In genomic region chr10:119233123-119233820, GRCh38 we compare ENCODE assay signal across 12 cellular contexts. TPM values are rescaled to one million over a fixed set of nuclear protein-coding genes. Genes with fewer than 3 reads are reported as not detected.
DNase-seq lines count a peak whose midpoint lies in the region; ATAC-seq and TF ChIP-seq lines count a peak whose summit lies in the region.
"Had no signal": no experiment of that assay in that cellular context is flagged by ENCODE, and none has a peak within 500 bp of the region (broad histone marks: within the 10 kb centered on the region; RNA-seq: fewer than 3 reads in every experiment).

No MANE protein-coding gene starts in this region.

- no peak overlapping the region for H3K4me2 ChIP-seq in neural progenitor cell

- H3K9me3 ChIP-seq in neural progenitor cell (ENCODE audit: low read depth) = no peaks in the 10 kb centered on the region

- H3K27ac Mint-ChIP-seq in neural progenitor cell (peak overlapping the region; percentile 74), T-cell (peak overlapping the region in 1 of 2 donors; percentile 23)

- H3K36me3 Mint-ChIP-seq in neural progenitor cell (peaks cover 10% of the 10 kb centered on the region), T-cell (peaks cover 22% of the 10 kb centered on the region)

- H3K79me2 ChIP-seq in ACC112 (ENCODE audit: control insufficient read depth, insufficient read depth, low read length, unreplicated experiment) = no peaks in the 10 kb centered on the region
- H3K79me2 ChIP-seq in neural progenitor cell (ENCODE audit: low read depth) = no peaks in the 10 kb centered on the region

- CTCF ChIA-PET in T-cell (lab: Charles Lee) = no interaction called here

- H3K4me1 ChIP-seq in ACC112 (ENCODE audit: control insufficient read depth, insufficient read depth, low read length, unreplicated experiment) (peaks cover 31% of the 10 kb centered on the region), neural progenitor cell (peaks cover 5% of the 10 kb centered on the region)

- H3F3A ChIP-seq in neural progenitor cell (ENCODE audit: low read depth) = peaks cover 7% of the 10 kb centered on the region

- H3K4me3 Mint-ChIP-seq in neural progenitor cell = no peak overlapping the region
- no peak overlapping the region for H3K4me3 Mint-ChIP-seq in T-cell

- no peak overlapping the region for H3K4me3 ChIP-seq in ACC112 (ENCODE audit: low read depth, low read length)
- H3K4me3 ChIP-seq in neural progenitor cell = no peak overlapping the region
- H3K4me3 ChIP-seq: left lung had no signal

- H3K9ac ChIP-seq in neural progenitor cell = no peak overlapping the region

- H3K36me3 ChIP-seq in ACC112 (ENCODE audit: insufficient read depth, low read length) (no peaks in the 10 kb centered on the region), neural progenitor cell (no peaks in the 10 kb centered on the region)
- H3K36me3 ChIP-seq: left lung had no signal

- ATAC-seq in HG02610 (IDR thresholded peaks at IDR 0.05; ENCODE audit: unreplicated experiment) = peak; percentile 47
- no peak for ATAC-seq in GM21390 (IDR thresholded peaks at IDR 0.05; ENCODE audit: unreplicated experiment)
- ATAC-seq in T-cell (replicated peaks in 1 of 4) = no peak
- ATAC-seq: left lung had no signal

- H3K9me3 Mint-ChIP-seq in neural progenitor cell (peaks cover 16% of the 10 kb centered on the region), T-cell (peaks cover 3 to 7% (median 6%) of the 10 kb centered on the region in 3 donors)

- peak overlapping the region; percentile 32; the same call in 1 of the 2 replicates for H3K27ac ChIP-seq in ACC112 (ENCODE audit: low read depth, low read length)
- H3K27ac ChIP-seq in neural progenitor cell = no peak overlapping the region

- peaks cover 24% of the 10 kb centered on the region for H3K4me1 Mint-ChIP-seq in neural progenitor cell
- peaks cover 61 to 72% (median 67%) of the 10 kb centered on the region in 3 donors for H3K4me1 Mint-ChIP-seq in T-cell

- POLR2A ChIA-PET in T-cell (lab: Charles Lee) = no interaction called here

- H3K27me3 ChIP-seq in ACC112 (ENCODE audit: insufficient read depth, low read length) (no peaks in the 10 kb centered on the region), neural progenitor cell (no peaks in the 10 kb centered on the region)
- H3K27me3 ChIP-seq: left lung had no signal

- H4K20me1 ChIP-seq in neural progenitor cell (ENCODE audit: low read depth) = no peaks in the 10 kb centered on the region

- H3K27me3 Mint-ChIP-seq in neural progenitor cell (ENCODE audit: insufficient read depth, low read depth) (peaks cover 3% of the 10 kb centered on the region), T-cell (no peaks in the 10 kb centered on the region)

- peak; percentile 96 for DNase-seq in dermis blood vessel endothelial cell
- DNase-seq in neural progenitor cell (ENCODE audit: low spot score) = no peak
- DNase-seq in NAMALWA (ENCODE audit: low spot score) = no peak
- DNase-seq in T-cell = no peak
- no peak for DNase-seq in globus pallidus (ENCODE audit: low spot score)
- DNase-seq: activated CD4-positive, CD25-positive, alpha-beta regulatory T cell; aorta; left lung; SHP77 treated with DMSO at 0.1 percent for 48 hours had no signal

- H2AFZ ChIP-seq in ACC112 (ENCODE audit: low read length, unreplicated experiment) (no peak overlapping the region), neural progenitor cell (replicated peaks) (no peak overlapping the region)

- no peak for TF ChIP-seq CTCF in neural progenitor cell (IDR thresholded peaks at IDR 0.05)

RNA-seq across cellular contexts. Expression of gene GRK5, which starts 25.9 kb away (rescaled TPM):
- total RNA-seq in dermis blood vessel endothelial cell (47.0 and 57.9 TPM in 2 replicates), neural progenitor cell (ENCODE audit: low replicate concordance) (4.3 and 6.2 TPM in 2 replicates), T-cell (10 to 100 TPM; 21.7 to 36.8 (median 30.6) TPM)

RNA-seq across cellular contexts. Expression of gene PRDX3, which starts 54.7 kb away (rescaled TPM):
- total RNA-seq in dermis blood vessel endothelial cell (158 and 231 TPM in 2 replicates), neural progenitor cell (ENCODE audit: low replicate concordance) (338 and 405 TPM in 2 replicates), T-cell (10 to 100 TPM; 15.7 to 36.2 (median 34.7) TPM)
